Comparison of ENCODE assay signal across 8 cellular contexts in genomic region chr18:46213295-46213694, GRCh38.
DNase-seq lines count a peak whose midpoint lies in the region; ATAC-seq, FAIRE-seq and TF ChIP-seq lines count a peak whose summit lies in the region.

No MANE protein-coding gene starts in this region.

- no peak for TF ChIP-seq POLR2A in sigmoid colon (IDR thresholded peaks at IDR 0.05)

- DNase-seq in GM12864 (ENCODE audit: low read depth) = no peak
- DNase-seq in RWPE1 (ENCODE audit: low spot score) = peak; percentile 26
- peak; percentile 60 for DNase-seq in germinal center (ENCODE audit: low spot score)
- no peak for DNase-seq in anterior cingulate cortex (lab: John Stamatoyannopoulos, UW)
- DNase-seq in NCI-H146 treated with DMSO at 0.1 percent for 48 hours (lab: John Stamatoyannopoulos, UW; ENCODE audit: unreplicated experiment) = no peak
- no peak for DNase-seq in sigmoid colon

- H3K4me1 ChIP-seq in sigmoid colon = peaks cover 0 to 2% (median 0%) of the 10 kb centered on the region in 4 donors

- H3K27me3 ChIP-seq in sigmoid colon = no peaks in the 10 kb centered on the region

- peaks cover 0 to 23% (median 8%) of the 10 kb centered on the region in 4 donors for H3K36me3 ChIP-seq in sigmoid colon

- FAIRE-seq in A204.1 (lab: Jason Lieb, UNC) = peak; percentile 66

- intact Hi-C loops in sigmoid colon (cut with DNase I) = no loop called here

- H3K27ac ChIP-seq in RWPE1 (no peak overlapping the region), sigmoid colon (no peak overlapping the region)

- peak; percentile 35 for TF ChIP-seq CTCF in GM12864 (IDR thresholded peaks at IDR 0.05; ENCODE audit: low read depth, low read length, missing control alignments)
- 0 out of 2 replicates have a peak, but pooled peaks have one; percentile 11 for TF ChIP-seq CTCF in RWPE1 (conservative IDR thresholded peaks at IDR 0.05; ENCODE audit: low read depth)
- peak in 2 of 4 experiments; percentile 14 to 16 for TF ChIP-seq CTCF in sigmoid colon (IDR thresholded peaks at IDR 0.05)

- WGBS in sigmoid colon, 2 donors = 13 to 22% methylated on average over 3 of the region's 3 CpGs

- POLR2A ChIA-PET in RWPE1 (lab: Yijun Ruan, JAX; ENCODE audit: low non-redundant PET) = interaction anchor here (0.5 kb wide), 1 partner anchor 33 kb away, joined by 3 read pairs; no protein-coding TSS in a partner anchor

- CTCF ChIA-PET in RWPE1 (lab: Yijun Ruan, JAX) = interaction anchor here (1.0 kb wide), 1 partner anchor 40 kb away, joined by 4 read pairs; no protein-coding TSS in a partner anchor

- H3K9me3 ChIP-seq in sigmoid colon = no peaks in the 10 kb centered on the region

- H3K4me3 ChIP-seq in GM12864 (ENCODE audit: low read depth, low read length) = no peak overlapping the region
- no peak overlapping the region for H3K4me3 ChIP-seq in sigmoid colon

- ATAC-seq in GM21423 (IDR thresholded peaks at IDR 0.05; ENCODE audit: unreplicated experiment) = no peak

- no peak for TF ChIP-seq EP300 in sigmoid colon (IDR thresholded peaks at IDR 0.05)

Comparison
In these comparisons a context has a peak if more than half of its experiments do, and no peak if none do; other contexts are left out.
1. DNase-seq: peak in RWPE1 (single experiment) and germinal center (single experiment); none in GM12864 (single experiment), anterior cingulate cortex (0 of 58), NCI-H146 treated with DMSO at 0.1 percent for 48 hours (single experiment) and sigmoid colon (single experiment).